In genomic region chr12:111024205-111024794, GRCh38 we compare ENCODE assay signal across 8 cellular contexts. TPM values are rescaled to one million over a fixed set of nuclear protein-coding genes. Genes with fewer than 3 reads are reported as not detected.
DNase-seq lines count a peak whose midpoint lies in the region; ATAC-seq, FAIRE-seq and TF ChIP-seq lines count a peak whose summit lies in the region.

No MANE protein-coding gene starts in this region.

- no peaks in the 10 kb centered on the region for H3K4me1 ChIP-seq in psoas muscle

- no peaks in the 10 kb centered on the region for H3K9me3 Mint-ChIP-seq in activated T-cell treated with anti-CD3 and anti-CD28 coated beads, Interleukin-2, amount 50 U/mL, for 24 hours

- TF ChIP-seq CTCF in AG09309 (IDR thresholded peaks at IDR 0.05; ENCODE audit: control insufficient read depth, insufficient read depth, low read depth, low read length, missing control alignments) = peak; percentile 74
- TF ChIP-seq CTCF in psoas muscle (IDR thresholded peaks at IDR 0.05) = peak; percentile 65

- H3K27ac Mint-ChIP-seq in activated T-cell treated with anti-CD3 and anti-CD28 coated beads, Interleukin-2, amount 50 U/mL, for 24 hours = no peak overlapping the region

- no peaks in the 10 kb centered on the region for H3K36me3 Mint-ChIP-seq in activated T-cell treated with anti-CD3 and anti-CD28 coated beads, Interleukin-2, amount 50 U/mL, for 24 hours (ENCODE audit: low read depth)

- peaks cover 5% of the 10 kb centered on the region for H3K4me1 Mint-ChIP-seq in activated T-cell treated with anti-CD3 and anti-CD28 coated beads, Interleukin-2, amount 50 U/mL, for 24 hours (ENCODE audit: low read depth)

- H3K36me3 ChIP-seq in psoas muscle (ENCODE audit: insufficient read depth in 1 of 2, low read depth in 1 of 2) = no peaks in the 10 kb centered on the region

- H3K27me3 Mint-ChIP-seq in activated T-cell treated with anti-CD3 and anti-CD28 coated beads, Interleukin-2, amount 50 U/mL, for 24 hours = peaks cover 31% of the 10 kb centered on the region

- H3K4me3 ChIP-seq in AG09309 (ENCODE audit: control insufficient read depth, low read depth, low read length) (no peak overlapping the region), psoas muscle (no peak overlapping the region)

- ATAC-seq in psoas muscle = peak; percentile 71 to 86 (median 76)
- ATAC-seq in HG02571 (IDR thresholded peaks at IDR 0.05; ENCODE audit: unreplicated experiment) = no peak

- no peak overlapping the region for H3K27ac ChIP-seq in psoas muscle

- intact Hi-C loops in psoas muscle (cut with DNase I) = loop anchor here in 1 of 2 donors (2.0 to 5.0 kb wide), 3 partner anchors 148 to 288 kb away; no protein-coding TSS in a partner anchor

- 3 to 5% (median 4%) methylated on average over 8 of the region's 8 CpGs for WGBS in psoas muscle, 3 donors

- H3K27me3 ChIP-seq in psoas muscle (ENCODE audit: insufficient read depth in 3 of 3, low read length in 2 of 3) = peaks cover 4 to 46% (median 6%) of the 10 kb centered on the region in 3 donors

- FAIRE-seq in GM18507 (lab: Jason Lieb, UNC) = peak; percentile 9

- DNase-seq in AG09309 (ENCODE audit: low read depth) (no peak), GM18507 (ENCODE audit: extremely low spot score, insufficient read length, low read depth) (peak; percentile 49), NCI-H82 treated with DMSO at 0.1 percent for 48 hours (lab: John Stamatoyannopoulos, UW; ENCODE audit: unreplicated experiment) (peak; percentile 20), foreskin melanocyte (peak; percentile 8), psoas muscle (peak; percentile 42 to 67), GOT3 (lab: John Stamatoyannopoulos, UW) (no peak)
- DNase-seq in activated T-cell treated with anti-CD3 and anti-CD28 coated beads, Interleukin-2, amount 50 U/mL, for 24 hours = peak; percentile 72

- H3K4me3 Mint-ChIP-seq in activated T-cell treated with anti-CD3 and anti-CD28 coated beads, Interleukin-2, amount 50 U/mL, for 24 hours = no peak overlapping the region

- no peaks in the 10 kb centered on the region for H3K9me3 ChIP-seq in psoas muscle

RNA-seq across cellular contexts. Expression of gene CUX2, which starts 9.7 kb away (rescaled TPM):
- total RNA-seq in psoas muscle = under 1 TPM in 2 of 4 donors, not detected in 2; 0.49 to 0.56 TPM
- polyA plus RNA-seq in psoas muscle = under 1 TPM in 1 of 3 donors, not detected in 2; 0.01 TPM

Comparison
In these comparisons a context has a peak if more than half of its experiments do, and no peak if none do; other contexts are left out.
1. DNase-seq: peak in GM18507 (single experiment), NCI-H82 treated with DMSO at 0.1 percent for 48 hours (single experiment), activated T-cell treated with anti-CD3 and anti-CD28 coated beads, Interleukin-2, amount 50 U/mL, for 24 hours (single experiment), foreskin melanocyte (single experiment) and psoas muscle (2 of 2); none in AG09309 (single experiment) and GOT3 (single experiment).